ENCODE assay signal across 21 cellular contexts in genomic region chr5:102933300-102933699, GRCh38.
"Had no signal": no experiment of that assay in that cellular context is flagged by ENCODE, and none has a peak within 500 bp of the region (broad histone marks: within the 10 kb centered on the region; RNA-seq: fewer than 3 reads in every experiment).

No MANE protein-coding gene starts in this region.

- H3K27me3 ChIP-seq: SJCRH30 had no signal

- ATAC-seq: SK-N-SH treated with all-trans-retinoic acid at 6 μM for 48 hours had no signal

- H3K9me3 ChIP-seq: SJCRH30 had no signal

- FAIRE-seq: RCC 7860 had no signal

- H3K36me3 ChIP-seq: SJCRH30 had no signal

- DNase-seq: KBM-7, MV-4-11, NCI-H1048, NCI-H1105 treated with DMSO at 0.1 percent for 48 hours, NCI-H1417 treated with DMSO at 0.1 percent for 48 hours, NCI-H146, NCI-H1694 treated with DMSO at 0.1 percent for 48 hours, NCI-H1930, NCI-H2081, NCI-H2107, NCI-H226, NCI-H446, NCI-H510A, NCI-H524 treated with DMSO at 0.1 percent for 48 hours, NCI-H69, NCI-H774, RPMI8226, SHP77 treated with DMSO at 0.1 percent for 48 hours, SJCRH30 had no signal

- H3K4me1 ChIP-seq: SJCRH30 had no signal

- H3K27ac ChIP-seq: SJCRH30 had no signal

- H3K4me3 ChIP-seq: SJCRH30 had no signal
